17 cellular contexts compared by ENCODE assay signal in genomic region chr2:230360028-230360427, GRCh38. TPM values are rescaled to one million over a fixed set of nuclear protein-coding genes. Genes with fewer than 3 reads are reported as not detected.
"Had no signal": no experiment of that assay in that cellular context is flagged by ENCODE, and none has a peak within 500 bp of the region (broad histone marks: within the 10 kb centered on the region; RNA-seq: fewer than 3 reads in every experiment).

No MANE protein-coding gene starts in this region.

- H3K27me3 Mint-ChIP-seq: activated CD4-positive, alpha-beta memory T cell treated with anti-CD3 and anti-CD28 coated beads, Interleukin-2, amount 10 ng/mL, durations not matched to agents 7 days and 5 days; activated CD4-positive, alpha-beta T cell treated with anti-CD3 and anti-CD28 coated beads, Interleukin-2, amount 10 ng/mL, durations not matched to agents 24 days and 14 days; activated naive CD8-positive, alpha-beta T cell treated with anti-CD3 and anti-CD28 coated beads for 36 hours; stimulated activated naive CD8-positive, alpha-beta T cell treated with anti-CD3 and anti-CD28 coated beads, Interleukin-15, amount 100 ng/mL, for 72 hours; T-helper 17 cell had no signal

- H3K4me3 Mint-ChIP-seq: activated CD4-positive, alpha-beta memory T cell treated with anti-CD3 and anti-CD28 coated beads, Interleukin-2, amount 10 ng/mL, durations not matched to agents 7 days and 5 days; activated CD4-positive, alpha-beta T cell treated with anti-CD3 and anti-CD28 coated beads, Interleukin-2, amount 10 ng/mL, durations not matched to agents 24 days and 14 days; activated naive CD8-positive, alpha-beta T cell treated with anti-CD3 and anti-CD28 coated beads for 36 hours; stimulated activated naive CD8-positive, alpha-beta T cell treated with anti-CD3 and anti-CD28 coated beads, Interleukin-15, amount 100 ng/mL, for 72 hours; T-helper 17 cell had no signal

- H3K4me3 ChIP-seq: coronary artery, heart left ventricle, right lobe of liver, skin epidermis, tibial artery, uterus had no signal

- H3K27ac Mint-ChIP-seq: activated CD4-positive, alpha-beta memory T cell treated with anti-CD3 and anti-CD28 coated beads, Interleukin-2, amount 10 ng/mL, durations not matched to agents 7 days and 5 days; activated CD4-positive, alpha-beta T cell treated with anti-CD3 and anti-CD28 coated beads, Interleukin-2, amount 10 ng/mL, durations not matched to agents 24 days and 14 days; activated naive CD8-positive, alpha-beta T cell treated with anti-CD3 and anti-CD28 coated beads for 36 hours; stimulated activated naive CD8-positive, alpha-beta T cell treated with anti-CD3 and anti-CD28 coated beads, Interleukin-15, amount 100 ng/mL, for 72 hours had no signal

- DNase-seq: activated CD4-positive, alpha-beta memory T cell treated with anti-CD3 and anti-CD28 coated beads, Interleukin-2, amount 10 ng/mL, durations not matched to agents 7 days and 5 days; activated CD4-positive, alpha-beta T cell treated with anti-CD3 and anti-CD28 coated beads, Interleukin-2, amount 10 ng/mL, durations not matched to agents 24 days and 14 days; activated gamma-delta T cell; activated naive CD8-positive, alpha-beta T cell treated with anti-CD3 and anti-CD28 coated beads for 36 hours; heart left ventricle; left ventricle myocardium superior; mammary epithelial cell; nucleus accumbens; right lobe of liver; stimulated activated CD4-positive, alpha-beta T cell treated with anti-CD3 and anti-CD28 coated beads, Interleukin-1b, Interleukin-23, amount 100 ng/mL, for 48 hours; stimulated activated naive CD8-positive, alpha-beta T cell treated with anti-CD3 and anti-CD28 coated beads, Interleukin-15, amount 100 ng/mL, for 72 hours; T-helper 17 cell; tibial artery; uterus had no signal

RNA-seq across cellular contexts. Expression of gene SP140L, which starts 33.0 kb away (rescaled TPM):
- polyA plus RNA-seq: neural cell had no signal

RNA-seq across cellular contexts. Expression of gene SP100, which starts 56.0 kb away (rescaled TPM):
- polyA plus RNA-seq: neural cell had no signal
